ENCODE assay signal across 11 cellular contexts in genomic region chr9:89309166-89309565, GRCh38. TPM values are rescaled to one million over a fixed set of nuclear protein-coding genes. Genes with fewer than 3 reads are reported as not detected.
DNase-seq lines count a peak whose midpoint lies in the region; ATAC-seq and TF ChIP-seq lines count a peak whose summit lies in the region.
"Had no signal": no experiment of that assay in that cellular context is flagged by ENCODE, and none has a peak within 500 bp of the region (broad histone marks: within the 10 kb centered on the region; RNA-seq: fewer than 3 reads in every experiment).

No MANE protein-coding gene starts in this region.

- H4K20me1 ChIP-seq in Loucy (ENCODE audit: insufficient read depth, low read length, poor library complexity, severe bottlenecking) = peaks cover 29% of the 10 kb centered on the region

- peak overlapping the region; percentile 97 for H3K27ac Mint-ChIP-seq in CD8-positive, alpha-beta T cell
- H3K27ac Mint-ChIP-seq in osteocyte (ENCODE audit: unreplicated experiment) = peak overlapping the region; percentile 99

- H3K9ac ChIP-seq in Loucy (ENCODE audit: low read depth, low read length, poor library complexity, severe bottlenecking) = peak overlapping the region; percentile 96

- H3K9me2 ChIP-seq in Loucy (replicated peaks; ENCODE audit: low read depth, low read length) = no peaks in the 10 kb centered on the region

- intact Hi-C loops in CD8-positive, alpha-beta T cell (cut with DNase I, micrococcal nuclease) = no loop called here

- peak overlapping the region; percentile 91 for H3K27ac ChIP-seq in CD8-positive, alpha-beta T cell (ENCODE audit: low read depth, low read length)

- no peaks in the 10 kb centered on the region for H3F3A ChIP-seq in Loucy (ENCODE audit: low read depth)

- no peaks in the 10 kb centered on the region for H3K9me3 Mint-ChIP-seq in CD8-positive, alpha-beta T cell
- no peaks in the 10 kb centered on the region for H3K9me3 Mint-ChIP-seq in osteocyte (ENCODE audit: unreplicated experiment)

- no peak overlapping the region for H2AFZ ChIP-seq in Loucy (ENCODE audit: low read length)

- CTCF ChIA-PET in CD8-positive, alpha-beta T cell (lab: Charles Lee) = interaction anchor here (1.8 kb wide), 1 partner anchor 9 kb away, joined by 9 read pairs; the partner anchor contains the start of gene SECISBP2

- DNase-seq in CD8-positive, alpha-beta T cell = no peak
- peak; percentile 16 for DNase-seq in choroid plexus epithelial cell (ENCODE audit: low read depth)
- no peak for DNase-seq in osteocyte (ENCODE audit: extremely low spot score, unreplicated experiment)
- no peak for DNase-seq in DMS53 (lab: John Stamatoyannopoulos, UW)
- no peak for DNase-seq in activated gamma-delta T cell treated with Interleukin-2 at 50 U/mL for 16 hours
- no peak for DNase-seq in stimulated activated CD4-positive, alpha-beta T cell treated with anti-CD3 and anti-CD28 coated beads, Interleukin-1b, Interleukin-23, amount 100 ng/mL, for 48 hours
- no peak for DNase-seq in kidney glomerular epithelial cell (lab: John Stamatoyannopoulos, UW)
- DNase-seq: central memory CD4-positive, alpha-beta T cell; GDM1; NCI-H69 had no signal

- POLR2A ChIA-PET in CD8-positive, alpha-beta T cell (lab: Charles Lee) = interaction anchor here (1.8 kb wide), 1 partner anchor 9 kb away, joined by 11 read pairs; the partner anchor contains the start of gene SECISBP2

- H3K27me3 ChIP-seq in CD8-positive, alpha-beta T cell (ENCODE audit: insufficient read depth, low read length) = no peaks in the 10 kb centered on the region
- H3K27me3 ChIP-seq in Loucy (ENCODE audit: insufficient read depth, low read length, poor library complexity, severe bottlenecking) = peaks cover 8% of the 10 kb centered on the region

- H3K36me3 ChIP-seq in CD8-positive, alpha-beta T cell (ENCODE audit: insufficient read depth, low read length) = no peaks in the 10 kb centered on the region
- H3K36me3 ChIP-seq in Loucy (ENCODE audit: insufficient read depth, low read length) = peaks cover 17% of the 10 kb centered on the region

- no peaks in the 10 kb centered on the region for H3K9me3 ChIP-seq in CD8-positive, alpha-beta T cell (ENCODE audit: low read length)
- no peaks in the 10 kb centered on the region for H3K9me3 ChIP-seq in Loucy (ENCODE audit: insufficient read depth, low read depth, low read length)

- H3K4me1 ChIP-seq in CD8-positive, alpha-beta T cell (ENCODE audit: insufficient read depth, low read length) = peaks cover 24% of the 10 kb centered on the region
- H3K4me1 ChIP-seq in Loucy (ENCODE audit: insufficient read depth, low read length, poor library complexity, severe bottlenecking) = peaks cover 25% of the 10 kb centered on the region

- H3K4me3 ChIP-seq in CD8-positive, alpha-beta T cell (ENCODE audit: low read depth, low read length) = no peak overlapping the region
- H3K4me3 ChIP-seq in Loucy (ENCODE audit: low read length, poor library complexity, severe bottlenecking) (peak overlapping the region; percentile 82), choroid plexus epithelial cell (ENCODE audit: low read depth, low read length) (no peak overlapping the region)

- peaks cover 41% of the 10 kb centered on the region for H3K4me1 Mint-ChIP-seq in CD8-positive, alpha-beta T cell (ENCODE audit: low read depth)
- peaks cover 25% of the 10 kb centered on the region for H3K4me1 Mint-ChIP-seq in osteocyte (ENCODE audit: unreplicated experiment)

- H3K4me3 Mint-ChIP-seq in CD8-positive, alpha-beta T cell = no peak overlapping the region
- peak overlapping the region; percentile 91 for H3K4me3 Mint-ChIP-seq in osteocyte (ENCODE audit: unreplicated experiment)

- TF ChIP-seq CTCF in CD8-positive, alpha-beta T cell (IDR thresholded peaks at IDR 0.05) = no peak
- TF ChIP-seq CTCF in Loucy (conservative IDR thresholded peaks at IDR 0.05; ENCODE audit: low read length) (no peak), choroid plexus epithelial cell (conservative IDR thresholded peaks at IDR 0.05; ENCODE audit: low read depth, low read length) (no peak), osteocyte (IDR thresholded peaks at IDR 0.05) (no peak)

- H3K4me2 ChIP-seq in Loucy (ENCODE audit: low read depth, low read length, poor library complexity, severe bottlenecking) = peak overlapping the region; percentile 97

- no peak for ATAC-seq in CD8-positive, alpha-beta T cell

- H3K36me3 Mint-ChIP-seq in CD8-positive, alpha-beta T cell = peaks cover 6% of the 10 kb centered on the region
- H3K36me3 Mint-ChIP-seq in osteocyte (ENCODE audit: unreplicated experiment) = peaks cover 3% of the 10 kb centered on the region

- peaks cover 45% of the 10 kb centered on the region for H3K79me2 ChIP-seq in Loucy (ENCODE audit: insufficient read depth, low read length)

- H3K27me3 Mint-ChIP-seq in CD8-positive, alpha-beta T cell (ENCODE audit: low read depth) = no peaks in the 10 kb centered on the region
- H3K27me3 Mint-ChIP-seq in osteocyte (ENCODE audit: unreplicated experiment) = no peaks in the 10 kb centered on the region

RNA-seq across cellular contexts. Expression of gene CKS2, which starts 1.8 kb away (rescaled TPM):
- 1 to 10 TPM; 8.4 to 9.3 TPM for total RNA-seq in CD8-positive, alpha-beta T cell
- total RNA-seq in osteocyte = 23.7 and 29.2 TPM in 2 replicates

RNA-seq across cellular contexts. Expression of gene SECISBP2, which starts 9.1 kb away (rescaled TPM):
- 10 to 100 TPM; 90.2 to 92.1 TPM for total RNA-seq in CD8-positive, alpha-beta T cell
- 30.6 and 31.5 TPM in 2 replicates for total RNA-seq in osteocyte
